In the genomic region with DNA sequence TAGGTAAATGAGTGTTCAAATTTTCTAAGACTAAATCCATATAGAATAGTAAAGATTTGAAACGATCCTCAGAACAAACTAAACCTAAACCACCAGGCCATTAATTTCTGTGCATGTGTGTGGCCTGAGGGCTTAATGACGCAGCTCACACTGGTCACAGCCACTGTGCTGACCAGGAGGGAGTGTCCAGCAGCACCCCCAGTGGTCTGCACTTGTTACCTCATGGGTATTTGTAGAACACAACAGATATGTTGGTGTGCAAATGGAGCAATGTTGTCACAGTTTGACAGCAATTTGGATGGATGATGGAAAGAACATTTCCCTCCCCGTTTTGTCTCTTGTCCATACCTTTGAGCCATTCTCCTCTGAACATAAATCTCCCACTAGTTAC, we compare ENCODE assay signal across 17 cellular contexts.
DNase-seq lines count a peak whose midpoint lies in the region; ATAC-seq, FAIRE-seq and TF ChIP-seq lines count a peak whose summit lies in the region.
"Had no signal": no experiment of that assay in that cellular context is flagged by ENCODE, and none has a peak within 500 bp of the region (broad histone marks: within the 10 kb centered on the region; RNA-seq: fewer than 3 reads in every experiment).

No MANE protein-coding gene starts in this region.

- no peak for TF ChIP-seq EP300 in gastroesophageal sphincter (IDR thresholded peaks at IDR 0.05)

- in situ Hi-C loops in ACHN (cut with HindIII; ENCODE audit: low pct_ligation_motif_present, low pct_unique_long_range_greater_than_20kb, low sequenced_read_pairs) (no loop called here), SK-MEL-5 (cut with HindIII; ENCODE audit: low pct_unique_long_range_greater_than_20kb, low sequenced_read_pairs) (no loop called here)

- H3K27ac ChIP-seq in gastroesophageal sphincter (peak overlapping the region; percentile 7 to 83 (median 78)), prostate gland (no peak overlapping the region)
- H3K27ac ChIP-seq: adrenal gland had no signal

- TF ChIP-seq CTCF in gastroesophageal sphincter (IDR thresholded peaks at IDR 0.05) (peak in 2 of 4 experiments; percentile 16 to 29), prostate gland (IDR thresholded peaks at IDR 0.05) (no peak)

- no peaks in the 10 kb centered on the region for H3K36me3 Mint-ChIP-seq in natural killer cell treated with Interleukin-12 subunit alpha and Interleukin-12 subunit beta and Interleukin-15 and Interleukin-18, amount 100 ng/mL, for 72 hours

- H3K4me1 ChIP-seq in gastroesophageal sphincter: peaks cover 0 to 66% (median 8%) of the 10 kb centered on the region in 3 donors
- no peaks in the 10 kb centered on the region for H3K4me1 ChIP-seq in prostate gland (replicated peaks)
- H3K4me1 ChIP-seq: adrenal gland had no signal

- H3K4me3 Mint-ChIP-seq in natural killer cell treated with Interleukin-12 subunit alpha and Interleukin-12 subunit beta and Interleukin-15 and Interleukin-18, amount 100 ng/mL, for 72 hours: no peak overlapping the region

- H3K27me3 ChIP-seq in gastroesophageal sphincter (no peaks in the 10 kb centered on the region), prostate gland (replicated peaks; ENCODE audit: insufficient read depth) (no peaks in the 10 kb centered on the region)

- H3K36me3 ChIP-seq in gastroesophageal sphincter: no peaks in the 10 kb centered on the region
- H3K36me3 ChIP-seq in prostate gland: no peaks in the 10 kb centered on the region
- H3K36me3 ChIP-seq: adrenal gland had no signal

- DNase-seq in ACHN: peak; percentile 17
- DNase-seq in GM12891 (ENCODE audit: insufficient read length, low spot score): no peak
- peak; percentile 35 for DNase-seq in SK-MEL-5 (ENCODE audit: low read depth, low spot score)
- DNase-seq in natural killer cell treated with Interleukin-12 subunit alpha and Interleukin-12 subunit beta and Interleukin-15 and Interleukin-18, amount 100 ng/mL, for 72 hours (ENCODE audit: low spot score): no peak
- no peak for DNase-seq in prostate gland (ENCODE audit: low spot score)
- no peak for DNase-seq in T1000 (lab: John Stamatoyannopoulos, UW)
- DNase-seq in GM19240 (ENCODE audit: insufficient read length, low spot score): no peak
- DNase-seq: activated CD4-positive, alpha-beta T cell treated with anti-CD3 and anti-CD28 coated beads, Interleukin-2, amount 50 U/mL, for 48 hours; adrenal gland; GOT3; IMR-90; left colon; SHP77 treated with DMSO at 0.1 percent for 48 hours; T-helper 9 cell had no signal

- no peak overlapping the region for H3K27ac Mint-ChIP-seq in natural killer cell treated with Interleukin-12 subunit alpha and Interleukin-12 subunit beta and Interleukin-15 and Interleukin-18, amount 100 ng/mL, for 72 hours

- H3K27me3 Mint-ChIP-seq in natural killer cell treated with Interleukin-12 subunit alpha and Interleukin-12 subunit beta and Interleukin-15 and Interleukin-18, amount 100 ng/mL, for 72 hours: peaks cover 16 to 19% of the 10 kb centered on the region in 2 donors

- intact Hi-C loops in prostate gland (cut with DNase I): no loop called here

- TF ChIP-seq POLR2A in GM12891 (IDR thresholded peaks at IDR 0.05; ENCODE audit: low read depth, low read length) (no peak), gastroesophageal sphincter (IDR thresholded peaks at IDR 0.05) (no peak), prostate gland (IDR thresholded peaks at IDR 0.05) (no peak)

- no peaks in the 10 kb centered on the region for H3K9me3 Mint-ChIP-seq in natural killer cell treated with Interleukin-12 subunit alpha and Interleukin-12 subunit beta and Interleukin-15 and Interleukin-18, amount 100 ng/mL, for 72 hours

- no peaks in the 10 kb centered on the region for H3K9me3 ChIP-seq in gastroesophageal sphincter
- H3K9me3 ChIP-seq in prostate gland: no peaks in the 10 kb centered on the region
- H3K9me3 ChIP-seq: adrenal gland had no signal

- peaks cover 7 to 10% of the 10 kb centered on the region in 2 donors for H3K4me1 Mint-ChIP-seq in natural killer cell treated with Interleukin-12 subunit alpha and Interleukin-12 subunit beta and Interleukin-15 and Interleukin-18, amount 100 ng/mL, for 72 hours (ENCODE audit: low read depth in 2 of 2)

- peak; percentile 64 for FAIRE-seq in GM12891 (lab: Jason Lieb, UNC)
- FAIRE-seq: colon had no signal

- ATAC-seq in gastroesophageal sphincter: no peak
- ATAC-seq in natural killer cell treated with Interleukin-12 subunit alpha and Interleukin-12 subunit beta and Interleukin-15 and Interleukin-18, amount 100 ng/mL, for 72 hours: no peak
- ATAC-seq: esophagus mucosa, left colon had no signal

- H3K4me3 ChIP-seq in gastroesophageal sphincter (no peak overlapping the region), prostate gland (no peak overlapping the region)
- H3K4me3 ChIP-seq: adrenal gland had no signal

- WGBS in gastroesophageal sphincter (ENCODE audit: low coverage in 1 of 2), 2 donors: 57 to 90% methylated on average over 2 to 3 of the region's 3 CpGs
- WGBS in prostate gland: 82% methylated on average over 3 of the region's 3 CpGs

TF ChIP-seq in GM12891, 5 proteins besides CTCF, POLR2A, EP300 and RAD21:
- TF ChIP-seq SPI1 (IDR thresholded peaks at IDR 0.05; ENCODE audit: low read depth, low read length): no peak
- TF ChIP-seq TAF1 (IDR thresholded peaks at IDR 0.05; ENCODE audit: low read depth, low read length): no peak
- TF ChIP-seq POLR2AphosphoS5 (IDR thresholded peaks at IDR 0.05; ENCODE audit: low read depth, low read length): no peak
- no peak for TF ChIP-seq POU2F2 (IDR thresholded peaks at IDR 0.05; ENCODE audit: low read depth, low read length)
- no peak for TF ChIP-seq PAX5 (IDR thresholded peaks at IDR 0.05; ENCODE audit: insufficient read depth, low read length, severe bottlenecking)

Comparison
In these comparisons a context has a peak if more than half of its experiments do, and no peak if none do; other contexts are left out.
1. DNase-seq: peak in ACHN (single experiment) and SK-MEL-5 (single experiment); none in GM12891 (single experiment), natural killer cell treated with Interleukin-12 subunit alpha and Interleukin-12 subunit beta and Interleukin-15 and Interleukin-18, amount 100 ng/mL, for 72 hours (single experiment), prostate gland (single experiment), T1000 (single experiment) and GM19240 (single experiment).
2. H3K27ac ChIP-seq: peak in gastroesophageal sphincter (4 of 4); none in prostate gland (0 of 2).